29 cellular contexts compared by ENCODE assay signal in the genomic region with DNA sequence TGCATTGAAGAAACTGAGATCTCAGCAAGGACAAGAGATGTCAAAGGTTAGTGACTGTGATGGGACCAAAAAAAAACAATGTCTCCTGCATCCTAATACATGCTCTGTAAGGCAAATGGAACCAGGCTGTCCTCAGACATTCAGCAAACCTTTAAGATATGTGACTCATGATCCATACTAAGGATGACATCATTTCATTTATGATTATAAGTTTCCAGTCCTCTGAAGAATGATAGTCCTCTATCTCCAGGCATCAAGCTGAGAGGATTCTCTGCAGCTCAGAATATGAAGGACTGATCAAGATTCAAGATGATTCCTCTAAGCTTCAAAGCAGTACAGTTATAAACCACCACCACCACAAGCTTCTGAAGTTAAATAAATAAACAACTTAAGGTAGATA. TPM values are rescaled to one million over a fixed set of nuclear protein-coding genes. Genes with fewer than 3 reads are reported as not detected.
DNase-seq lines count a peak whose midpoint lies in the region; ATAC-seq and TF ChIP-seq lines count a peak whose summit lies in the region.
"Had no signal": no experiment of that assay in that cellular context is flagged by ENCODE, and none has a peak within 500 bp of the region (broad histone marks: within the 10 kb centered on the region; RNA-seq: fewer than 3 reads in every experiment).

No MANE protein-coding gene starts in this region.

- TF ChIP-seq CTCF in RWPE1 (conservative IDR thresholded peaks at IDR 0.05; ENCODE audit: low read depth) (no peak), foreskin keratinocyte (conservative IDR thresholded peaks at IDR 0.05) (no peak)

- H3K9ac ChIP-seq in GM23248: no peak overlapping the region
- H3K9ac ChIP-seq: KMS-11 had no signal

- H3K27me3 ChIP-seq in GM23248 (replicated peaks; ENCODE audit: insufficient read depth): no peaks in the 10 kb centered on the region
- no peaks in the 10 kb centered on the region for H3K27me3 ChIP-seq in foreskin keratinocyte
- H3K27me3 ChIP-seq: dorsolateral prefrontal cortex, stomach, tibial nerve had no signal

- H3K4me3 ChIP-seq in GM23248: no peak overlapping the region
- H3K4me3 ChIP-seq: dorsolateral prefrontal cortex, skin epidermis, stomach, tibial nerve had no signal

- no peak overlapping the region for H3K27ac Mint-ChIP-seq in activated CD4-positive, alpha-beta T cell treated with anti-CD3 and anti-CD28 coated beads for 36 hours
- H3K27ac Mint-ChIP-seq: activated naive CD8-positive, alpha-beta T cell; activated T-helper 2 cell treated with anti-CD3 and anti-CD28 coated beads, Interferon-gamma antibody, Interleukin-2, Interleukin-4, amounts not matched to agents 10 μg/mL and 5 μg/mL and 100 μg/mL, durations not matched to agents 14 hours and 24 hours and 36 hours; CD8-positive, alpha-beta memory T cell; natural killer cell treated with Interleukin-12 subunit alpha and Interleukin-12 subunit beta and Interleukin-15 and Interleukin-18, amount 100 ng/mL, for 72 hours; T-helper 2 cell treated with Interferon-gamma antibody and Interleukin-4, amounts not matched to agents 5 μg/mL and 100 μg/mL, for 36 hours had no signal

- H3K4me2 ChIP-seq in GM23248 (ENCODE audit: unreplicated experiment): no peak overlapping the region
- H3K4me2 ChIP-seq: KMS-11 had no signal

- H3K36me3 Mint-ChIP-seq in activated CD4-positive, alpha-beta T cell treated with anti-CD3 and anti-CD28 coated beads for 36 hours (ENCODE audit: low read depth): no peaks in the 10 kb centered on the region

- H3K4me1 ChIP-seq in GM23248 (ENCODE audit: insufficient read depth) (no peaks in the 10 kb centered on the region; the same call in 1 of the 2 replicates), foreskin keratinocyte (no peaks in the 10 kb centered on the region)

- no peaks in the 10 kb centered on the region for H3K9me2 ChIP-seq in GM23248 (ENCODE audit: insufficient read depth)

- H3K27me3 Mint-ChIP-seq in activated CD4-positive, alpha-beta T cell treated with anti-CD3 and anti-CD28 coated beads for 36 hours: peaks cover 16% of the 10 kb centered on the region

- CTCF ChIA-PET in activated CD4-positive, alpha-beta T cell treated with anti-CD3 and anti-CD28 coated beads for 36 hours (lab: Charles Lee): interaction anchor here (0.8 to 8.3 kb wide), 8 partner anchors 11 to 356 kb away, joined by 3 to 88 read pairs (median 5); no protein-coding TSS in a partner anchor
- CTCF ChIA-PET in RWPE1 (lab: Yijun Ruan, JAX): interaction anchor here (0.7 to 0.8 kb wide), 2 partner anchors 356 to 497 kb away, joined by 3 read pairs; no protein-coding TSS in a partner anchor

- no peaks in the 10 kb centered on the region for H3K9me3 Mint-ChIP-seq in activated CD4-positive, alpha-beta T cell treated with anti-CD3 and anti-CD28 coated beads for 36 hours (ENCODE audit: low read depth)
- H3K9me3 Mint-ChIP-seq: activated T-helper 2 cell treated with anti-CD3 and anti-CD28 coated beads, Interferon-gamma antibody, Interleukin-2, Interleukin-4, amounts not matched to agents 10 μg/mL and 5 μg/mL and 100 μg/mL, durations not matched to agents 14 hours and 24 hours and 36 hours; natural killer cell treated with Interleukin-12 subunit alpha and Interleukin-12 subunit beta and Interleukin-15 and Interleukin-18, amount 100 ng/mL, for 72 hours; T-helper 2 cell treated with Interferon-gamma antibody and Interleukin-4, amounts not matched to agents 5 μg/mL and 100 μg/mL, for 36 hours had no signal

- intact Hi-C loops in activated CD4-positive, alpha-beta T cell treated with anti-CD3 and anti-CD28 coated beads for 36 hours (cut with DNase I, micrococcal nuclease): loop anchor here (1.0 to 10.0 kb wide), 4 partner anchors 23 to 462 kb away; no protein-coding TSS in a partner anchor

- POLR2A ChIA-PET in activated CD4-positive, alpha-beta T cell treated with anti-CD3 and anti-CD28 coated beads for 36 hours (lab: Charles Lee): interaction anchor here (0.6 to 0.7 kb wide), 3 partner anchors 9 to 630 kb away, joined by 3 to 12 read pairs (median 4); no protein-coding TSS in a partner anchor
- POLR2A ChIA-PET in RWPE1 (lab: Yijun Ruan, JAX; ENCODE audit: low non-redundant PET): no interaction called here

- H3K9me3 ChIP-seq in GM23248 (ENCODE audit: low read depth): no peaks in the 10 kb centered on the region
- H3K9me3 ChIP-seq: stomach, tibial nerve had no signal

- no peak overlapping the region for H3K4me3 Mint-ChIP-seq in activated CD4-positive, alpha-beta T cell treated with anti-CD3 and anti-CD28 coated beads for 36 hours
- H3K4me3 Mint-ChIP-seq: activated naive CD8-positive, alpha-beta T cell; CD8-positive, alpha-beta memory T cell; natural killer cell treated with Interleukin-12 subunit alpha and Interleukin-12 subunit beta and Interleukin-15 and Interleukin-18, amount 100 ng/mL, for 72 hours; T-helper 2 cell treated with Interferon-gamma antibody and Interleukin-4, amounts not matched to agents 5 μg/mL and 100 μg/mL, for 36 hours had no signal

- no peaks in the 10 kb centered on the region for H4K20me1 ChIP-seq in GM23248 (ENCODE audit: insufficient read depth)

- H3F3A ChIP-seq in GM23248 (ENCODE audit: insufficient read depth): peaks cover 4% of the 10 kb centered on the region; the same call in 1 of the 2 replicates

- H2AFZ ChIP-seq in GM23248: no peak overlapping the region

- H3K4me1 Mint-ChIP-seq in activated CD4-positive, alpha-beta T cell treated with anti-CD3 and anti-CD28 coated beads for 36 hours: peaks cover 11% of the 10 kb centered on the region

- no peaks in the 10 kb centered on the region for H3K36me3 ChIP-seq in GM23248 (ENCODE audit: low read depth)
- H3K36me3 ChIP-seq: stomach, tibial nerve had no signal

- ATAC-seq in activated CD4-positive, alpha-beta T cell treated with anti-CD3 and anti-CD28 coated beads for 36 hours: peak; percentile 81
- peak; percentile 89 for ATAC-seq in foreskin keratinocyte
- ATAC-seq in HG03442 (IDR thresholded peaks at IDR 0.05; ENCODE audit: unreplicated experiment): no peak
- ATAC-seq: natural killer cell treated with Interleukin-12 subunit alpha and Interleukin-12 subunit beta and Interleukin-15 and Interleukin-18, amount 100 ng/mL, for 72 hours; Right ventricle myocardium inferior had no signal

- DNase-seq in activated CD4-positive, alpha-beta T cell treated with anti-CD3 and anti-CD28 coated beads for 36 hours: no peak
- no peak for DNase-seq in activated CD4-positive, alpha-beta T cell treated with anti-CD3 and anti-CD28 coated beads for 1 hour
- peak; percentile 55 for DNase-seq in GM23248
- peak; percentile 20 for DNase-seq in RWPE1 (ENCODE audit: low spot score)
- DNase-seq in foreskin keratinocyte: peak in 1 of 2 donors; percentile 48
- DNase-seq in pons (ENCODE audit: low spot score): no peak
- no peak for DNase-seq in effector CD8-positive, alpha-beta T cell (lab: John Stamatoyannopoulos, UW)
- DNase-seq: activated CD4-positive, alpha-beta T cell treated with anti-CD3 and anti-CD28 coated beads, Interleukin-2, amount 50 U/mL, for 1 hour; CD8-positive, alpha-beta memory T cell; cerebellar nuclear complex; dorsolateral prefrontal cortex; GDM1; H7; kidney; NCI-H1417 treated with DMSO at 0.1 percent for 48 hours; NCI-H2081; NCI-H226; NCI-H69; stomach had no signal

- no peak overlapping the region for H3K27ac ChIP-seq in GM23248
- no peak overlapping the region for H3K27ac ChIP-seq in RWPE1
- H3K27ac ChIP-seq in foreskin keratinocyte: no peak overlapping the region
- H3K27ac ChIP-seq: dorsolateral prefrontal cortex, KMS-11, skin epidermis, stomach, tibial nerve, VCaP had no signal

- in situ Hi-C loops in GM23248 (cut with MboI): no loop called here

- no peaks in the 10 kb centered on the region for H3K79me2 ChIP-seq in GM23248 (ENCODE audit: insufficient read depth)

RNA-seq across cellular contexts. Expression of a gene that starts 47.6 kb away (rescaled TPM):
- 100 to 1,000 TPM; 144 to 156 TPM for total RNA-seq in activated CD4-positive, alpha-beta T cell treated with anti-CD3 and anti-CD28 coated beads for 36 hours
- total RNA-seq in GM23248 (2014; rRNA removed; shearing (Covaris generic)): 364 and 409 TPM in 2 replicates
- polyA plus RNA-seq in GM23248 (2016; fragmentation: Nextera tagmentation; extraction: Ambion mirVana) (551 and 566 TPM in 2 replicates), foreskin keratinocyte (543 and 590 TPM in 2 replicates)
- total RNA-seq in foreskin keratinocyte: 572 and 684 TPM in 2 replicates

Comparison
In these comparisons a context has a peak if more than half of its experiments do, and no peak if none do; other contexts are left out.
1. DNase-seq: peak in GM23248 (single experiment) and RWPE1 (single experiment); none in activated CD4-positive, alpha-beta T cell treated with anti-CD3 and anti-CD28 coated beads for 36 hours (single experiment), activated CD4-positive, alpha-beta T cell treated with anti-CD3 and anti-CD28 coated beads for 1 hour (single experiment), pons (single experiment) and effector CD8-positive, alpha-beta T cell (single experiment).